Comparison of ENCODE assay signal across 15 cellular contexts in genomic region chr11:15202626-15203025, GRCh38.
A peak's percentile ranks its signal among the peaks of the same experiment; 100 is the strongest.
DNase-seq lines count a peak whose midpoint lies in the region; ATAC-seq and TF ChIP-seq lines count a peak whose summit lies in the region.
"Had no signal": no experiment of that assay in that cellular context is flagged by ENCODE, and none has a peak within 500 bp of the region (broad histone marks: within the 10 kb centered on the region; RNA-seq: fewer than 3 reads in every experiment).

No MANE protein-coding gene starts in this region.

- ATAC-seq in activated CD8-positive, alpha-beta T cell treated with anti-CD3 and anti-CD28 coated beads for 36 hours, result no peak

- H3K27ac ChIP-seq in breast epithelium (no peak overlapping the region), PC-9 (no peak overlapping the region)

- H3K27me3 Mint-ChIP-seq in activated CD8-positive, alpha-beta T cell treated with anti-CD3 and anti-CD28 coated beads for 36 hours, result peaks cover 6% of the 10 kb centered on the region

- H3K4me1 ChIP-seq in breast epithelium, result no peaks in the 10 kb centered on the region
- peaks cover 7% of the 10 kb centered on the region; the same call in 1 of the 2 replicates for H3K4me1 ChIP-seq in PC-9 (replicated peaks; ENCODE audit: insufficient read depth)
- H3K4me1 ChIP-seq: HAP-1 had no signal

- H3K36me3 Mint-ChIP-seq in activated CD8-positive, alpha-beta T cell treated with anti-CD3 and anti-CD28 coated beads for 36 hours (ENCODE audit: low read depth), result no peaks in the 10 kb centered on the region
- H3K36me3 Mint-ChIP-seq: CD4-positive, alpha-beta memory T cell had no signal

- TF ChIP-seq CTCF in breast epithelium (IDR thresholded peaks at IDR 0.05) (no peak), PC-9 (conservative IDR thresholded peaks at IDR 0.05) (no peak)
- no peak for TF ChIP-seq CTCF in activated CD8-positive, alpha-beta T cell treated with anti-CD3 and anti-CD28 coated beads for 36 hours (IDR thresholded peaks at IDR 0.05)

- intact Hi-C loops in breast epithelium (cut with DNase I; ENCODE audit: low total_unique reads), result loop anchor here (10.0 kb wide), 1 partner anchor 98 kb away; no protein-coding TSS in a partner anchor
- intact Hi-C loops in PC-9 (cut with micrococcal nuclease; ENCODE audit: unreplicated experiment), result loop anchor here (10.0 kb wide), 1 partner anchor 408 kb away; no protein-coding TSS in a partner anchor
- intact Hi-C loops in activated CD8-positive, alpha-beta T cell treated with anti-CD3 and anti-CD28 coated beads for 36 hours (cut with micrococcal nuclease), result no loop called here

- peak; percentile 12 to 72 for DNase-seq in T47D (ENCODE audit: low read depth in 1 of 2, low spot score in 1 of 2)
- no peak for DNase-seq in breast epithelium (ENCODE audit: low spot score in 2 of 2)
- no peak for DNase-seq in PC-9
- peak; percentile 58 for DNase-seq in islet precursor cell
- no peak for DNase-seq in activated CD8-positive, alpha-beta T cell treated with anti-CD3 and anti-CD28 coated beads for 36 hours
- DNase-seq in mesenteric fat pad (ENCODE audit: low spot score), result no peak
- DNase-seq: C1 segment of cervical spinal cord; Calu3; CD4-positive, alpha-beta memory T cell; COR-L47; DMS53; DMS79 treated with DMSO at 0.1 percent for 48 hours; GOT3; HFFc6 had no signal

- H3K9me3 ChIP-seq in breast epithelium (no peaks in the 10 kb centered on the region), PC-9 (ENCODE audit: insufficient read depth, low read depth) (no peaks in the 10 kb centered on the region)
- H3K9me3 ChIP-seq: HAP-1 had no signal

- H3F3A ChIP-seq in PC-9 (ENCODE audit: insufficient read depth, low read depth), result no peaks in the 10 kb centered on the region

- BruUV-seq in PC-9 (replicated peaks; lab: Mats Ljungman, UMichigan), result no TSS peak

- H2AFZ ChIP-seq in PC-9, result no peak overlapping the region

- H3K9me3 Mint-ChIP-seq in activated CD8-positive, alpha-beta T cell treated with anti-CD3 and anti-CD28 coated beads for 36 hours, result no peaks in the 10 kb centered on the region
- H3K9me3 Mint-ChIP-seq: CD4-positive, alpha-beta memory T cell; HFFc6 had no signal

- TF ChIP-seq POLR2A in breast epithelium (IDR thresholded peaks at IDR 0.05), result no peak

- no peak overlapping the region for H3K4me3 Mint-ChIP-seq in activated CD8-positive, alpha-beta T cell treated with anti-CD3 and anti-CD28 coated beads for 36 hours
- H3K4me3 Mint-ChIP-seq: CD4-positive, alpha-beta memory T cell; HFFc6 had no signal

- H3K9me2 ChIP-seq in PC-9 (ENCODE audit: insufficient read depth), result no peaks in the 10 kb centered on the region

- no peaks in the 10 kb centered on the region for H3K79me2 ChIP-seq in PC-9 (ENCODE audit: low read depth)

- CTCF ChIA-PET in PC-9 (lab: Charles Lee), result no interaction called here
- CTCF ChIA-PET in activated CD8-positive, alpha-beta T cell treated with anti-CD3 and anti-CD28 coated beads for 36 hours (lab: Charles Lee), result interaction anchor here (0.6 to 2.2 kb wide), 4 partner anchors 9 to 102 kb away, joined by 3 to 8 read pairs (median 4); no protein-coding TSS in a partner anchor

- no peak overlapping the region for H3K27ac Mint-ChIP-seq in activated CD8-positive, alpha-beta T cell treated with anti-CD3 and anti-CD28 coated beads for 36 hours
- H3K27ac Mint-ChIP-seq: CD4-positive, alpha-beta memory T cell; HFFc6 had no signal

- no peaks in the 10 kb centered on the region for H4K20me1 ChIP-seq in PC-9 (ENCODE audit: insufficient read depth)

- H3K4me1 Mint-ChIP-seq in activated CD8-positive, alpha-beta T cell treated with anti-CD3 and anti-CD28 coated beads for 36 hours (ENCODE audit: low read depth), result no peaks in the 10 kb centered on the region
- H3K4me1 Mint-ChIP-seq: CD4-positive, alpha-beta memory T cell had no signal

- H3K36me3 ChIP-seq in breast epithelium (no peaks in the 10 kb centered on the region), PC-9 (ENCODE audit: low read depth) (no peaks in the 10 kb centered on the region)
- H3K36me3 ChIP-seq: HAP-1 had no signal

- H3K27me3 ChIP-seq in breast epithelium (no peaks in the 10 kb centered on the region), PC-9 (ENCODE audit: insufficient read depth, low read depth) (no peaks in the 10 kb centered on the region)

- in situ Hi-C loops in T47D (cut with HindIII; ENCODE audit: low pct_unique_long_range_greater_than_20kb, low sequenced_read_pairs), result no loop called here

- no peak overlapping the region for H3K4me3 ChIP-seq in breast epithelium
- H3K4me3 ChIP-seq in PC-9, result no peak overlapping the region
- H3K4me3 ChIP-seq: HAP-1 had no signal

- 0 out of 2 replicates have a peak overlapping the region, but pooled peaks have one; percentile 36 for H3K4me2 ChIP-seq in PC-9

- POLR2A ChIA-PET in PC-9 (lab: Charles Lee; ENCODE audit: unreplicated experiment), result no interaction called here
- POLR2A ChIA-PET in activated CD8-positive, alpha-beta T cell treated with anti-CD3 and anti-CD28 coated beads for 36 hours (lab: Charles Lee), result no interaction called here

Comparison
In these comparisons a context has a peak if more than half of its experiments do, and no peak if none do; other contexts are left out.
1. DNase-seq: peak in T47D (2 of 2) and islet precursor cell (single experiment); none in breast epithelium (0 of 2), PC-9 (0 of 2), activated CD8-positive, alpha-beta T cell treated with anti-CD3 and anti-CD28 coated beads for 36 hours (single experiment) and mesenteric fat pad (single experiment).